In the genomic region with DNA sequence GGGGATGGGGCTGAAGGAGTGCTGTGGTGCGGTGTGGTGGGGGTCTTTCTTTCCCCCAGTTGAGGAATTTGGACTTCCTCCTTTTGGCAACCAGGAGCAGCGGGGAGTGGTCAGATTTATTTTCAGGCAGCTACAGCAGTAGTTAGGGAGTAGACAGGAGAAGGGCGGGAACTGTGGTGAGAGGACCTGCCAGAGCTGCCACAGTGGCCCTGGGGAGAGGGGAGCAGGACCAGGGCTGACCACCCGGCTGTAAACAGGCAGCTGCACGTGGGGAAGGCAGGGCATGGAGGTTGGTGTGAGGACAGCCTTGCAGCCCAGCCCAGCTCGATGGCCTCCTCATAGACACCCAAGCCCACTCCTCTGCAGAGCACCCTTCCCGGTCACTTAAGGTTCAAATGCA, we compare ENCODE assay signal across 18 cellular contexts.
A peak's percentile ranks its signal among the peaks of the same experiment; 100 is the strongest.
DNase-seq lines count a peak whose midpoint lies in the region; ATAC-seq and TF ChIP-seq lines count a peak whose summit lies in the region.
"Had no signal": no experiment of that assay in that cellular context is flagged by ENCODE, and none has a peak within 500 bp of the region (broad histone marks: within the 10 kb centered on the region; RNA-seq: fewer than 3 reads in every experiment).

No MANE protein-coding gene starts in this region.

- TF ChIP-seq CTCF in Caco-2 (IDR thresholded peaks at IDR 0.05; ENCODE audit: insufficient read depth in 1 of 2, low read depth in 1 of 2, low read length in 1 of 2, severe bottlenecking in 1 of 2, unreplicated experiment in 1 of 2): no peak
- TF ChIP-seq CTCF in nephron progenitor cell (IDR thresholded peaks at IDR 0.05): no peak

- H3K4me1 ChIP-seq in Caco-2 (peaks cover 49% of the 10 kb centered on the region), skeletal muscle satellite cell (ENCODE audit: control insufficient read depth, insufficient read depth, low read length) (peaks cover 78% of the 10 kb centered on the region)

- POLR2A ChIA-PET in Caco-2 (lab: Charles Lee): no interaction called here
- POLR2A ChIA-PET in activated CD4-positive, alpha-beta memory T cell treated with anti-CD3 and anti-CD28 coated beads, Interleukin-2, amount 10 ng/mL, durations not matched to agents 7 days and 5 days (lab: Charles Lee): no interaction called here

- H3K4me3 ChIP-seq in Caco-2 (ENCODE audit: low read depth, low read length) (no peak overlapping the region), skeletal muscle satellite cell (ENCODE audit: low read length) (no peak overlapping the region)
- H3K4me3 ChIP-seq: MG63 had no signal

- no TSS peak for BruUV-seq in Caco-2 (replicated peaks; lab: Mats Ljungman, UMichigan)

- H3K27me3 ChIP-seq in Caco-2 (replicated peaks; ENCODE audit: control insufficient read depth, insufficient read depth, low read length): no peaks in the 10 kb centered on the region
- no peaks in the 10 kb centered on the region for H3K27me3 ChIP-seq in skeletal muscle satellite cell (ENCODE audit: control insufficient read depth, insufficient read depth, low read length)
- H3K27me3 ChIP-seq: MG63 had no signal

- H3K27ac Mint-ChIP-seq in Caco-2 (ENCODE audit: unreplicated experiment) (peak overlapping the region; percentile 76), nephron progenitor cell (peak overlapping the region; percentile 71)
- peak overlapping the region; percentile 1 for H3K27ac Mint-ChIP-seq in central memory CD8-positive, alpha-beta T cell (ENCODE audit: low read depth)
- H3K27ac Mint-ChIP-seq in activated CD4-positive, alpha-beta memory T cell treated with anti-CD3 and anti-CD28 coated beads, Interleukin-2, amount 10 ng/mL, durations not matched to agents 7 days and 5 days: no peak overlapping the region

- H3K36me3 Mint-ChIP-seq in Caco-2 (ENCODE audit: insufficient read depth, unreplicated experiment) (peaks cover 6% of the 10 kb centered on the region), nephron progenitor cell (ENCODE audit: low read depth) (peaks cover 39% of the 10 kb centered on the region)
- H3K36me3 Mint-ChIP-seq in central memory CD8-positive, alpha-beta T cell (ENCODE audit: insufficient read depth): no peaks in the 10 kb centered on the region
- no peaks in the 10 kb centered on the region for H3K36me3 Mint-ChIP-seq in activated CD4-positive, alpha-beta memory T cell treated with anti-CD3 and anti-CD28 coated beads, Interleukin-2, amount 10 ng/mL, durations not matched to agents 7 days and 5 days (ENCODE audit: low read depth)

- no peaks in the 10 kb centered on the region for H3K36me3 ChIP-seq in Caco-2 (ENCODE audit: control insufficient read depth, insufficient read depth, low read length)
- no peaks in the 10 kb centered on the region for H3K36me3 ChIP-seq in skeletal muscle satellite cell (ENCODE audit: insufficient read depth, low read length)

- ATAC-seq in central memory CD8-positive, alpha-beta T cell (replicated peaks; ENCODE audit: extremely low read depth, poor library complexity, severe bottlenecking): no peak
- ATAC-seq in HG03565 (IDR thresholded peaks at IDR 0.05; ENCODE audit: unreplicated experiment) (no peak), GM21526 (IDR thresholded peaks at IDR 0.05; ENCODE audit: low FRiP score, unreplicated experiment) (no peak)
- ATAC-seq: HepG2 had no signal

- peaks cover 9% of the 10 kb centered on the region for H3K9me3 Mint-ChIP-seq in Caco-2 (ENCODE audit: unreplicated experiment)
- no peaks in the 10 kb centered on the region for H3K9me3 Mint-ChIP-seq in central memory CD8-positive, alpha-beta T cell
- H3K9me3 Mint-ChIP-seq in nephron progenitor cell: peaks cover 5% of the 10 kb centered on the region
- no peaks in the 10 kb centered on the region for H3K9me3 Mint-ChIP-seq in activated CD4-positive, alpha-beta memory T cell treated with anti-CD3 and anti-CD28 coated beads, Interleukin-2, amount 10 ng/mL, durations not matched to agents 7 days and 5 days

- DNase-seq in Caco-2 (no peak), nephron progenitor cell (no peak), OCI-M2 (lab: John Stamatoyannopoulos, UW; ENCODE audit: unreplicated experiment) (no peak)
- no peak for DNase-seq in central memory CD8-positive, alpha-beta T cell (ENCODE audit: low spot score in 2 of 2)
- no peak for DNase-seq in activated CD4-positive, alpha-beta memory T cell treated with anti-CD3 and anti-CD28 coated beads, Interleukin-2, amount 10 ng/mL, durations not matched to agents 7 days and 5 days
- DNase-seq: C1 segment of cervical spinal cord, DMS153, EL, H9, MG63, NCI-H1092 treated with DMSO at 0.1 percent for 48 hours, NCI-H187, NCI-H2171, NCI-H510A had no signal

- H3K27me3 Mint-ChIP-seq in Caco-2 (ENCODE audit: insufficient read depth, unreplicated experiment) (no peaks in the 10 kb centered on the region), nephron progenitor cell (ENCODE audit: low read depth, poor library complexity) (peaks cover 20% of the 10 kb centered on the region)
- peaks cover 11% of the 10 kb centered on the region for H3K27me3 Mint-ChIP-seq in central memory CD8-positive, alpha-beta T cell
- no peaks in the 10 kb centered on the region for H3K27me3 Mint-ChIP-seq in activated CD4-positive, alpha-beta memory T cell treated with anti-CD3 and anti-CD28 coated beads, Interleukin-2, amount 10 ng/mL, durations not matched to agents 7 days and 5 days

- H3K4me3 Mint-ChIP-seq in Caco-2 (ENCODE audit: unreplicated experiment) (no peak overlapping the region), nephron progenitor cell (no peak overlapping the region)
- no peak overlapping the region for H3K4me3 Mint-ChIP-seq in central memory CD8-positive, alpha-beta T cell
- no peak overlapping the region for H3K4me3 Mint-ChIP-seq in activated CD4-positive, alpha-beta memory T cell treated with anti-CD3 and anti-CD28 coated beads, Interleukin-2, amount 10 ng/mL, durations not matched to agents 7 days and 5 days
- H3K4me3 Mint-ChIP-seq: H9 had no signal

- H3K9me3 ChIP-seq in Caco-2 (peaks cover 9% of the 10 kb centered on the region; the same call in 1 of the 2 replicates), skeletal muscle satellite cell (replicated peaks; ENCODE audit: low read length) (no peaks in the 10 kb centered on the region)
- H3K9me3 ChIP-seq: MG63 had no signal

- no peak overlapping the region for H3K4me2 ChIP-seq in skeletal muscle satellite cell (ENCODE audit: low read length)

- H3K4me1 Mint-ChIP-seq in Caco-2 (ENCODE audit: low read depth, unreplicated experiment): peaks cover 41% of the 10 kb centered on the region
- H3K4me1 Mint-ChIP-seq in central memory CD8-positive, alpha-beta T cell: no peaks in the 10 kb centered on the region
- H3K4me1 Mint-ChIP-seq in nephron progenitor cell: peaks cover 56% of the 10 kb centered on the region
- no peaks in the 10 kb centered on the region for H3K4me1 Mint-ChIP-seq in activated CD4-positive, alpha-beta memory T cell treated with anti-CD3 and anti-CD28 coated beads, Interleukin-2, amount 10 ng/mL, durations not matched to agents 7 days and 5 days

- CTCF ChIA-PET in Caco-2 (lab: Charles Lee): no interaction called here
- CTCF ChIA-PET in activated CD4-positive, alpha-beta memory T cell treated with anti-CD3 and anti-CD28 coated beads, Interleukin-2, amount 10 ng/mL, durations not matched to agents 7 days and 5 days (lab: Charles Lee): no interaction called here

- intact Hi-C loops in Caco-2 (cut with micrococcal nuclease; ENCODE audit: unreplicated experiment): no loop called here

- H3K9ac ChIP-seq in skeletal muscle satellite cell (ENCODE audit: low read depth, low read length): peak overlapping the region; percentile 11
